In the genomic region with DNA sequence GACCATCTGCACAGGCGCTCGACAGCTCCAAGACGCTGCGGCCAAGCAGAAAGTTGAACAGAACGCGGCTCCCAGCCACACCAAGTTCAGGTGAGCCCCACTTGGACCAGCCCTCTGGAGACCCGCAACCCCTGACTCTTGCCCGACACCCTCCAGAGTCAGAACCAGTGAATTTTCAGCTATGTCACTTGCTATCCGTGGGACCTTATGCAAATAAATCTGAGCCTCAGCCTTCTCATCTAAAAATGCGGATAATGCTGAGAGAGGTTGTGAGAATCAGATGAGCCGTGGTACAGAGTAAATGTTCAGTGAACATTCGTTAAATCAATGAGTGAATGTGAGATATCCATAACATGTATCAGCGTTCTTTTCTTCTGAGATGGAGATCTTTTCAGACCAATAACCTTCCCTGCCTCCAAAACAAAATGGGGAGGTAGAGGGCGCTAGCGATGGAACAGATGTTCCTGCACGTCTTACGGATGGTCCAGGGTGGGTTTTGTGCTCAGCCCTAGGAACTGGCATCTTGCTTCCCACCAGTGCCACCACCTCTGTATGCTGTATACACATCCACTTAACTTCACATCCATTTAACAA, we compare ENCODE assay signal across 1 cellular context.
TF ChIP-seq lines count a peak whose summit lies in the region.

No MANE protein-coding gene starts in this region.

TF ChIP-seq in IMR-90, 13 proteins besides CTCF, POLR2A, EP300 and RAD21 (continued from another document):
- TF ChIP-seq NFE2L2 (IDR thresholded peaks at IDR 0.05; ENCODE audit: low read depth, low read length) (no peak), CHD1 (IDR thresholded peaks at IDR 0.05; ENCODE audit: low read depth, low read length) (no peak)
TF ChIP-seq in IMR-90: peak in this region for 2.
